Comparison of ENCODE assay signal across 12 cellular contexts in the genomic region with DNA sequence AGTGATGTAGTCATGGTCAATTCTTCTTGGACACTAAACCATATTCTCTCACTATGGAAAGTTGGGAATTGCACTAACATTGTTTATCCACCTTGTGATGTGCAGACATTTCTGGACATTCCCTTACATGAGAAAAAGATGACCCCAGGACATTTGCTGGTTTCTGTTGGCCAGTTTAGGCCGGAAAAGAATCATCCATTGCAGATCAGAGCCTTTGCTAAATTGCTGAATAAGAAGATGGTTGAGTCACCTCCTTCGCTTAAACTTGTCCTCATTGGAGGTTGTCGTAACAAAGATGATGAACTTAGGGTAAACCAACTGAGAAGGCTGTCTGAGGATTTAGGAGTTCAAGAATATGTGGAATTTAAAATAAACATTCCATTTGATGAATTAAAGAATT. TPM values are rescaled to one million over a fixed set of nuclear protein-coding genes. Genes with fewer than 3 reads are reported as not detected.
A peak's percentile ranks its signal among the peaks of the same experiment; 100 is the strongest.
DNase-seq lines count a peak whose midpoint lies in the region; ATAC-seq, FAIRE-seq and TF ChIP-seq lines count a peak whose summit lies in the region.
"Had no signal": no experiment of that assay in that cellular context is flagged by ENCODE, and none has a peak within 500 bp of the region (broad histone marks: within the 10 kb centered on the region; RNA-seq: fewer than 3 reads in every experiment).

Gene UTP14C (plus strand): TSS at position 211 of the 400 bp plus-strand sequence. CDS start 4,114 bp downstream, outside the sequence.

- H3K36me3 ChIP-seq in bronchial epithelial cell (ENCODE audit: control insufficient read depth, insufficient read depth, low read length) (peaks cover 4% of the 10 kb centered on the region), spleen (peaks cover 0 to 100% (median 47%) of the 10 kb centered on the region in 6 donors)

- TF ChIP-seq POLR2A in spleen (IDR thresholded peaks at IDR 0.05) = no peak

- intact Hi-C loops in left colon (cut with DNase I, micrococcal nuclease) = no loop called here
- intact Hi-C loops in spleen (cut with DNase I; ENCODE audit: low total_unique reads) = no loop called here

- no peak for FAIRE-seq in bronchial epithelial cell (lab: Jason Lieb, UNC)

- TF ChIP-seq CTCF in bronchial epithelial cell (IDR thresholded peaks at IDR 0.05; ENCODE audit: insufficient read depth, low read length, severe bottlenecking) (no peak), spleen (IDR thresholded peaks at IDR 0.05 in 8 of 11, conservative IDR thresholded peaks at IDR 0.05 in 3 of 11) (no peak)

- ATAC-seq in left colon (no peak), GM18517 (IDR thresholded peaks at IDR 0.05; ENCODE audit: unreplicated experiment) (no peak)
- ATAC-seq: activated CD4-positive, alpha-beta T cell treated with anti-CD3 and anti-CD28 coated beads for 36 hours had no signal

- H3K4me3 ChIP-seq in bronchial epithelial cell (ENCODE audit: low read depth, low read length) (no peak within 1 kb of the TSS), spleen (no peak within 1 kb of the TSS)

- no peak within 1 kb of the TSS for H3K27ac ChIP-seq in spleen

- H3K4me1 ChIP-seq in spleen = peaks cover 0 to 4% (median 0%) of the 10 kb centered on the region in 6 donors

- H3K27me3 ChIP-seq in bronchial epithelial cell (ENCODE audit: control insufficient read depth, insufficient read depth, low read length) (no peaks in the 10 kb centered on the region), spleen (replicated peaks in 1 of 7) (no peaks in the 10 kb centered on the region)

- DNase-seq in M059J (ENCODE audit: low read depth) (no peak), bronchial epithelial cell (ENCODE audit: low read depth) (peak; percentile 85), left colon (no peak), spleen (no peak), GF-D8 (lab: John Stamatoyannopoulos, UW) (no peak), NCI-H446 (lab: John Stamatoyannopoulos, UW) (no peak)
- DNase-seq: activated CD4-positive, alpha-beta T cell treated with anti-CD3 and anti-CD28 coated beads for 36 hours; activated naive CD4-positive, alpha-beta T cell treated with anti-CD3 and anti-CD28 coated beads, Interleukin-2, amount 50 U/mL, for 16 hours; CD4-positive, alpha-beta memory T cell; NCI-H1417 treated with DMSO at 0.1 percent for 48 hours; NCI-H748 treated with DMSO at 0.1 percent for 48 hours had no signal

- WGBS in spleen, 5 donors = 96 to 98% (median 97%) methylated on average over 3 of the region's 3 CpGs

- no peaks in the 10 kb centered on the region for H3K9me3 ChIP-seq in spleen

RNA-seq across cellular contexts. Expression of gene UTP14C, which starts in this region (rescaled TPM):
- total RNA-seq in M059J (2014; rRNA removed; shearing (Covaris generic)) = 4.6 and 10.7 TPM in 2 replicates
- 10.6 and 10.8 TPM in 2 replicates for total RNA-seq in bronchial epithelial cell
- 10 to 100 TPM; 19.9 to 20.9 TPM for total RNA-seq in left colon
- 10 to 100 TPM; 12.7 to 20.2 (median 17.2) TPM for total RNA-seq in spleen
- polyA plus RNA-seq in spleen = 1 to 10 TPM; 2.2 to 3.7 (median 2.4) TPM
